1 cellular context compared by ENCODE assay signal in genomic region chr15:61050844-61051569, GRCh38.
TF ChIP-seq lines count a peak whose summit lies in the region.

No MANE protein-coding gene starts in this region.

TF ChIP-seq in WTC11, 78 proteins besides CTCF, POLR2A, EP300 and RAD21 (continued from another document):
- TF ChIP-seq JUN (CRISPR knock-in tag; IDR thresholded peaks at IDR 0.05), result no peak
- no peak for TF ChIP-seq ZNF423 (CRISPR knock-in tag; IDR thresholded peaks at IDR 0.05)
- no peak for TF ChIP-seq ATF3 (CRISPR knock-in tag; conservative IDR thresholded peaks at IDR 0.05)
- no peak for TF ChIP-seq FOXK1 (CRISPR knock-in tag; IDR thresholded peaks at IDR 0.05)
- no peak for TF ChIP-seq E2F4 (CRISPR knock-in tag; IDR thresholded peaks at IDR 0.05; ENCODE audit: borderline replicate concordance, low read depth)
- no peak for TF ChIP-seq ETV6 (CRISPR knock-in tag; IDR thresholded peaks at IDR 0.05)
- TF ChIP-seq PREB (CRISPR knock-in tag; IDR thresholded peaks at IDR 0.05; ENCODE audit: borderline replicate concordance), result no peak
- TF ChIP-seq NFE2L1 (CRISPR knock-in tag; IDR thresholded peaks at IDR 0.05), result no peak
- TF ChIP-seq SMAD3 (CRISPR knock-in tag; IDR thresholded peaks at IDR 0.05; ENCODE audit: borderline replicate concordance), result no peak
